Comparison of ENCODE assay signal across 1 cellular context in the genomic region with DNA sequence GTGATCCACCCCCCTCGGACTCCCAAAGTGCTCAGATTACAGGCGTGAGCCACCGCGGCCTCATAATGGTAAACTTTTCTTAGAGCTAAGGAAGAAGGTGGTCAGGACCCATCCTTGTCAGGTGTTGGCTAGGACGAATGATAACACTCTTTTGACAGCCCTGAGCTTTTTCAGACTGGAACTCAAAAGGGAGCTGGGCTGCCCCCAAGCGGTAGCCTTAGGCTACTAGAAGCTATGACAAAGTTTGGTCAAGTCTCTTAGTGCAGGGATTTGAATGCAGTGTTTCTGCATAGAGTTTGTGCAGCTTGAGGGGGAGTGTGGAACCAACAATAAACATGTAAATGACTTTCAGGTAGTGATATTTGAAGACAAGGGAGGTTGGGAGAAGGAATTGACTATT.
TF ChIP-seq lines count a peak whose summit lies in the region.

No MANE protein-coding gene starts in this region.

TF ChIP-seq in WTC11, 78 proteins besides CTCF, POLR2A, EP300 and RAD21 (continued from another document):
- no peak for TF ChIP-seq NFYB (CRISPR knock-in tag; conservative IDR thresholded peaks at IDR 0.05; ENCODE audit: low read depth)
- TF ChIP-seq, protein P1, sequence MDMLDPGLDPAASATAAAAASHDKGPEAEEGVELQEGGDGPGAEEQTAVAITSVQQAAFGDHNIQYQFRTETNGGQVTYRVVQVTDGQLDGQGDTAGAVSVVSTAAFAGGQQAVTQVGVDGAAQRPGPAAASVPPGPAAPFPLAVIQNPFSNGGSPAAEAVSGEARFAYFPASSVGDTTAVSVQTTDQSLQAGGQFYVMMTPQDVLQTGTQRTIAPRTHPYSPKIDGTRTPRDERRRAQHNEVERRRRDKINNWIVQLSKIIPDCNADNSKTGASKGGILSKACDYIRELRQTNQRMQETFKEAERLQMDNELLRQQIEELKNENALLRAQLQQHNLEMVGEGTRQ (CRISPR knock-in tag; IDR thresholded peaks at IDR 0.05), result no peak
- TF ChIP-seq FOXK1 (CRISPR knock-in tag; IDR thresholded peaks at IDR 0.05), result no peak
- no peak for TF ChIP-seq MYBL2 (CRISPR knock-in tag; IDR thresholded peaks at IDR 0.05)
- TF ChIP-seq FOXP1 (CRISPR knock-in tag; IDR thresholded peaks at IDR 0.05; ENCODE audit: borderline replicate concordance), result no peak
- TF ChIP-seq ZNF121 (CRISPR knock-in tag; IDR thresholded peaks at IDR 0.05), result no peak
- TF ChIP-seq ZNF416 (CRISPR knock-in tag; IDR thresholded peaks at IDR 0.05), result no peak
